ENCODE assay signal across 1 cellular context in the genomic region with DNA sequence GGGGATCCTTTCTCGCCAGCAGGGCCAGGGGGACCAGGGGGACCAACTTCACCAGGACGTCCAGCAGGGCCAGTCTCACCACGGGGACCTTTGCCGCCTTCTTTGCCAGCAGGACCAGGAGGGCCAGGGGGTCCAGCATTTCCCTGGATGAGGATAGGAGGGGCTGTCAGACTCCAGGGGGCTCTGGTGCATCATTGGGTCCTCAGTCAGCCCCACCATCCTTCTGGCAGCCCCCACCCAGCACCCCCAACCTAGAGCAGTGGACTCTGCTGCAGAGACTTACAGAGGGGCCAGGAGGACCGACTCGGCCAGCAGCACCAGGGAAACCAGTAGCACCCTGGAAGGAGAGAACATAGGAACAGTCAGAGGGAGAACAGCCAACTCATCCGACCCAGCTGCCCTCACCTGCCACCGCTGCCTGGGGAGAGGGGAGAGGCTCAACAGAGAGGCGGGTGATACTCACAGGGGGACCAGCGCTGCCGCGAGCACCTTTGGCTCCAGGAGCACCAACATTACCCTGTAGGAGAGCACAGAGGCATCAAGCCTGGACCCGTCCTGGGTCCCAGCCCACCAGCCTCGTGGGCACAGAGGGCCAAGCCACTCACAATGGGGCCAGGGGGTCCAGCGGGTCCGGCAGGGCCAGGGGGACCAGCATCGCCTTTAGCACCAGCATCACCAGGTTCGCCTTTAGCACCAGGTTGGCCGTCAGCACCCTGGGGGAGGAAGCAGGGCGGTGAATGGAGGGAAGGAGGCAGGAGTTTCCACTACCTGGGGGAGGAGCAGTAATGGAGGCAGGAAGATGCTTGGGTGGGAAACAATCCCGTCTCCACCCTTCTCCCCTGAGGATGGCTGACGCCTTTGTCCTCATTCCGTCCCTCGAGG.
A peak's percentile ranks its signal among the peaks of the same experiment; 100 is the strongest.
TF ChIP-seq lines count a peak whose summit lies in the region.

No MANE protein-coding gene starts in this region.

TF ChIP-seq in HCT116, 20 proteins besides CTCF, POLR2A, EP300 and RAD21:
- TF ChIP-seq ZFX (IDR thresholded peaks at IDR 0.05): 0 out of 2 replicates have a peak, but pooled peaks have one; percentile 9
- TF ChIP-seq, protein P1, sequence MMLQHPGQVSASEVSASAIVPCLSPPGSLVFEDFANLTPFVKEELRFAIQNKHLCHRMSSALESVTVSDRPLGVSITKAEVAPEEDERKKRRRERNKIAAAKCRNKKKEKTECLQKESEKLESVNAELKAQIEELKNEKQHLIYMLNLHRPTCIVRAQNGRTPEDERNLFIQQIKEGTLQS (IDR thresholded peaks at IDR 0.05): no peak
